ENCODE assay signal across 15 cellular contexts in the genomic region with DNA sequence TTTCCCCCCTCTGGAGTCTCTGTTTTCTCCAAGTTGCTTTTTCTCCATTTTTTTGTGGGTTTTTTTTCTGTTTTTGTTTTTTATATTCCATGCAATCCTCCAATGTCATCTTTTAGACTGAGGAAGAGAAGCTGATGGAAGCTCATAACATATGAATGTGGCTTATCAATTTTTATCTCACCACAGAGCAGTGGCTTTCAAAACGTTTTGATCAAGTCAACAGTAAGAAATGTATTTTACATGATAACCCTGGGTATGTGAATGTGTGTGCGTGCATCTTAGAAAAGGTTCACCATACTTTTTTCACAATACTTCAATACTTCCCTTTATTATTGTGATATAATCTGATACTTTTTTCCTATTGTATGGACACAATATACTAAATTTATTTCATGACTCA.
DNase-seq lines count a peak whose midpoint lies in the region; ATAC-seq and TF ChIP-seq lines count a peak whose summit lies in the region.
"Had no signal": no experiment of that assay in that cellular context is flagged by ENCODE, and none has a peak within 500 bp of the region (broad histone marks: within the 10 kb centered on the region; RNA-seq: fewer than 3 reads in every experiment).

No MANE protein-coding gene starts in this region.

- no peak overlapping the region for H2AFZ ChIP-seq in trophoblast cell (ENCODE audit: insufficient read depth, low read length, poor library complexity)

- H3K9me3 ChIP-seq in trophoblast cell (ENCODE audit: insufficient read depth, low read depth, low read length): peaks cover 1% of the 10 kb centered on the region
- H3K9me3 ChIP-seq: BLaER1 treated with 17β-estradiol and CSF1 and Interleukin-3, amounts not matched to agents 10 nM and 100 nM had no signal

- no peak overlapping the region for H3K4me2 ChIP-seq in trophoblast cell (ENCODE audit: low read length)
- H3K4me2 ChIP-seq: BLaER1 treated with 17β-estradiol and CSF1 and Interleukin-3, amounts not matched to agents 10 nM and 100 nM had no signal

- H3K27me3 Mint-ChIP-seq in activated T-cell treated with anti-CD3 and anti-CD28 coated beads, Interleukin-2, amount 50 U/mL, for 72 hours (ENCODE audit: low read depth): peaks cover 9% of the 10 kb centered on the region

- H3K27ac ChIP-seq in brain microvascular endothelial cell (peak overlapping the region; percentile 92), trophoblast cell (ENCODE audit: low read depth, low read length) (no peak overlapping the region)
- H3K27ac ChIP-seq: 22Rv1; BLaER1 treated with 17β-estradiol and CSF1 and Interleukin-3, amounts not matched to agents 10 nM and 100 nM had no signal

- H2BK12ac ChIP-seq in trophoblast cell (ENCODE audit: low read length): no peak overlapping the region

- no peak overlapping the region for H4K91ac ChIP-seq in trophoblast cell (ENCODE audit: low read depth, low read length)

- H3K4me1 Mint-ChIP-seq in activated T-cell treated with anti-CD3 and anti-CD28 coated beads, Interleukin-2, amount 50 U/mL, for 72 hours (ENCODE audit: low read depth): peaks cover 30% of the 10 kb centered on the region

- no peak overlapping the region for H3K18ac ChIP-seq in trophoblast cell (ENCODE audit: low read length)

- H2BK5ac ChIP-seq in trophoblast cell (ENCODE audit: low read depth, low read length, poor library complexity): no peak overlapping the region

- no peak for DNase-seq in activated T-cell treated with anti-CD3 and anti-CD28 coated beads, Interleukin-2, amount 50 U/mL, for 72 hours
- DNase-seq in activated T-cell treated with anti-CD3 and anti-CD28 coated beads for 4 hours: no peak
- DNase-seq in brain microvascular endothelial cell: peak; percentile 84
- peak; percentile 62 for DNase-seq in fibroblast of the aortic adventitia (ENCODE audit: low read depth)
- peak; percentile 41 to 73 for DNase-seq in trophoblast cell
- DNase-seq in occipital lobe (lab: John Stamatoyannopoulos, UW): no peak
- DNase-seq in NCI-H1417 (lab: John Stamatoyannopoulos, UW): no peak
- DNase-seq: AML-193; CD4-positive, CD25-positive, alpha-beta regulatory T cell; DMS53; GOT3; H9 had no signal

- no peaks in the 10 kb centered on the region for H3K79me2 ChIP-seq in trophoblast cell (ENCODE audit: control insufficient read depth, insufficient read depth, low read length, poor library complexity)

- peak overlapping the region; percentile 60 for H3K27ac Mint-ChIP-seq in activated T-cell treated with anti-CD3 and anti-CD28 coated beads, Interleukin-2, amount 50 U/mL, for 72 hours
- H3K27ac Mint-ChIP-seq: H9 had no signal

- H3K36me3 ChIP-seq in brain microvascular endothelial cell (replicated peaks): no peaks in the 10 kb centered on the region
- H3K36me3 ChIP-seq in trophoblast cell (ENCODE audit: control insufficient read depth in 1 of 2, insufficient read depth in 2 of 2, low read length in 2 of 2): no peaks in the 10 kb centered on the region
- H3K36me3 ChIP-seq: BLaER1 treated with 17β-estradiol and CSF1 and Interleukin-3, amounts not matched to agents 10 nM and 100 nM had no signal

- no CpG with 5 or more reads among the region's 2 CpGs for WGBS in trophoblast cell (ENCODE audit: extremely low coverage, insufficient coverage, insufficient read length)

- in situ Hi-C loops in brain microvascular endothelial cell (cut with HindIII; ENCODE audit: low pct_ligation_motif_present, low sequenced_read_pairs): no loop called here

- H3K9me3 Mint-ChIP-seq in activated T-cell treated with anti-CD3 and anti-CD28 coated beads, Interleukin-2, amount 50 U/mL, for 72 hours: peaks cover 0 to 2% of the 10 kb centered on the region in 2 donors

- H3K4me1 ChIP-seq in trophoblast cell (ENCODE audit: control insufficient read depth in 1 of 2, insufficient read depth in 2 of 2, low read length in 2 of 2): no peaks in the 10 kb centered on the region
- H3K4me1 ChIP-seq: BLaER1 treated with 17β-estradiol and CSF1 and Interleukin-3, amounts not matched to agents 10 nM and 100 nM had no signal

- H2AK5ac ChIP-seq in trophoblast cell (ENCODE audit: low read length): no peak overlapping the region

- H3K4ac ChIP-seq in trophoblast cell (ENCODE audit: low read depth, low read length): no peak overlapping the region

- H3K4me3 Mint-ChIP-seq in activated T-cell treated with anti-CD3 and anti-CD28 coated beads, Interleukin-2, amount 50 U/mL, for 72 hours: peak overlapping the region in 1 of 2 donors; percentile 67
- H3K4me3 Mint-ChIP-seq: CD4-positive, CD25-positive, alpha-beta regulatory T cell; H9 had no signal

- no peak for TF ChIP-seq CTCF in brain microvascular endothelial cell (IDR thresholded peaks at IDR 0.05; ENCODE audit: low read depth, low read length, missing control alignments)
- TF ChIP-seq CTCF in fibroblast of the aortic adventitia (IDR thresholded peaks at IDR 0.05; ENCODE audit: insufficient read depth, low read length): no peak

- H3K27me3 ChIP-seq in brain microvascular endothelial cell (replicated peaks) (no peaks in the 10 kb centered on the region), trophoblast cell (ENCODE audit: insufficient read depth, low read length) (no peaks in the 10 kb centered on the region)
- H3K27me3 ChIP-seq: BLaER1 treated with 17β-estradiol and CSF1 and Interleukin-3, amounts not matched to agents 10 nM and 100 nM had no signal

- no peak overlapping the region for H4K12ac ChIP-seq in trophoblast cell (ENCODE audit: low read depth, low read length)

- peaks cover 2 to 4% of the 10 kb centered on the region in 2 donors for H3K36me3 Mint-ChIP-seq in activated T-cell treated with anti-CD3 and anti-CD28 coated beads, Interleukin-2, amount 50 U/mL, for 72 hours (ENCODE audit: insufficient read depth in 2 of 2)
- H3K36me3 Mint-ChIP-seq: CD4-positive, CD25-positive, alpha-beta regulatory T cell had no signal

- ATAC-seq in activated T-cell treated with anti-CD3 and anti-CD28 coated beads, Interleukin-2, amount 50 U/mL, for 72 hours (replicated peaks in 1 of 2): no peak
- ATAC-seq in GM21423 (IDR thresholded peaks at IDR 0.05; ENCODE audit: unreplicated experiment): no peak

- H3K14ac ChIP-seq in trophoblast cell (ENCODE audit: low read length): no peak overlapping the region

- H3K4me3 ChIP-seq in brain microvascular endothelial cell (ENCODE audit: low read depth, low read length) (no peak overlapping the region), fibroblast of the aortic adventitia (ENCODE audit: low read depth, low read length) (no peak overlapping the region), trophoblast cell (ENCODE audit: low read depth, low read length) (no peak overlapping the region)
- H3K4me3 ChIP-seq: BLaER1 treated with 17β-estradiol and CSF1 and Interleukin-3, amounts not matched to agents 10 nM and 100 nM had no signal

- H3K23ac ChIP-seq in trophoblast cell (ENCODE audit: low read length): no peak overlapping the region

- H4K8ac ChIP-seq in trophoblast cell (ENCODE audit: low read depth, low read length): no peak overlapping the region

- H2BK120ac ChIP-seq in trophoblast cell (ENCODE audit: insufficient read depth, low read length, poor library complexity): no peak overlapping the region

- H3K9ac ChIP-seq in trophoblast cell (ENCODE audit: low read length): no peak overlapping the region
- H3K9ac ChIP-seq: BLaER1 treated with 17β-estradiol and CSF1 and Interleukin-3, amounts not matched to agents 10 nM and 100 nM had no signal

- H3K79me1 ChIP-seq in trophoblast cell (ENCODE audit: low read length): no peaks in the 10 kb centered on the region

Comparison
In these comparisons a context has a peak if more than half of its experiments do, and no peak if none do; other contexts are left out.
1. DNase-seq: peak in brain microvascular endothelial cell (single experiment), fibroblast of the aortic adventitia (single experiment) and trophoblast cell (2 of 2); none in activated T-cell treated with anti-CD3 and anti-CD28 coated beads, Interleukin-2, amount 50 U/mL, for 72 hours (0 of 2), activated T-cell treated with anti-CD3 and anti-CD28 coated beads for 4 hours (single experiment), occipital lobe (single experiment) and NCI-H1417 (0 of 3).